Comparison of ENCODE assay signal across 11 cellular contexts in the genomic region with DNA sequence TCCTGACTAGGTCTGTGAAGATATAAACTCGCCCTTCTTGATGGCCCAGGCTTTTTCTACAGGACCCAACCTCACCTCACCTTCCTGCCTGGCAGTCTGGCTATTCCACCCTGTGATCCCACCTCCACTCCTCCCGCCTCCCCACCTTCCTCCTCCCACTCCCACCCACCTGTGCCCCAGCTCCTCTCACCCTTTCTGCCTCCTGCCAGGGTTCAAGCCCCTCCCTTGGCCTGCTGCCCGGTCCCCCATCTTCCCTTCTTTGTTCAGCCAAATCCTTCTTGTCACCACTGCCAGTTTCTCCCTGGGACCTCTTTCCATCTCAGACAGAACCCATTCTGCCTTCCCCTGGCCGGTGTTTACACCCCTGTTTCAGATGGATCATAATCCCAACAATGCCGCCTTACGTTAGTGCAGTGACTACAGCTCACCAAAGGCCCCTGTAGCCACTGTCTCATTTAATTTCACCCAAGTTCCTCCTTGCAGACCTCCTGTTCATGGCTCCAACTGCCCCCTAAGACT.
"Had no signal": no experiment of that assay in that cellular context is flagged by ENCODE, and none has a peak within 500 bp of the region (broad histone marks: within the 10 kb centered on the region; RNA-seq: fewer than 3 reads in every experiment).

No MANE protein-coding gene starts in this region.

- H3K4me3 ChIP-seq: lower lobe of right lung, SJCRH30 had no signal

- DNase-seq: activated CD4-positive, alpha-beta memory T cell treated with anti-CD3 and anti-CD28 coated beads, Interleukin-2, amount 10 ng/mL, durations not matched to agents 7 days and 5 days; activated gamma-delta T cell; amniotic stem cell; brain microvascular endothelial cell; effector memory CD8-positive, alpha-beta T cell; lower lobe of right lung; occipital lobe; SJCRH30; stimulated activated CD4-positive, alpha-beta T cell treated with anti-CD3 and anti-CD28 coated beads, Interleukin-12 subunit alpha, Interleukin-12 subunit beta, amount 100 ng/mL, for 4 hours had no signal

- H3K9me3 ChIP-seq: lower lobe of right lung, SJCRH30 had no signal

- H3K36me3 ChIP-seq: brain microvascular endothelial cell, lower lobe of right lung, SJCRH30 had no signal

- ATAC-seq: activated CD4-positive, CD25-positive, alpha-beta regulatory T cell treated with anti-CD3 and anti-CD28 coated beads, Interleukin-2, amount 50 U/mL, for 24 hours; effector memory CD8-positive, alpha-beta T cell; lower lobe of right lung had no signal

- H3K27me3 ChIP-seq: brain microvascular endothelial cell, SJCRH30 had no signal

- H3K9me3 Mint-ChIP-seq: activated CD4-positive, alpha-beta memory T cell treated with anti-CD3 and anti-CD28 coated beads, Interleukin-2, amount 10 ng/mL, durations not matched to agents 7 days and 5 days; effector memory CD8-positive, alpha-beta T cell had no signal

- H3K27me3 Mint-ChIP-seq: activated CD4-positive, alpha-beta memory T cell treated with anti-CD3 and anti-CD28 coated beads, Interleukin-2, amount 10 ng/mL, durations not matched to agents 7 days and 5 days; effector memory CD8-positive, alpha-beta T cell had no signal

- H3K4me3 Mint-ChIP-seq: activated CD4-positive, alpha-beta memory T cell treated with anti-CD3 and anti-CD28 coated beads, Interleukin-2, amount 10 ng/mL, durations not matched to agents 7 days and 5 days; effector memory CD8-positive, alpha-beta T cell; nephron had no signal

- H3K27ac ChIP-seq: brain microvascular endothelial cell, lower lobe of right lung, SJCRH30 had no signal

- H3K27ac Mint-ChIP-seq: activated CD4-positive, alpha-beta memory T cell treated with anti-CD3 and anti-CD28 coated beads, Interleukin-2, amount 10 ng/mL, durations not matched to agents 7 days and 5 days; effector memory CD8-positive, alpha-beta T cell; nephron had no signal
